ENCODE assay signal across 1 cellular context in the genomic region with DNA sequence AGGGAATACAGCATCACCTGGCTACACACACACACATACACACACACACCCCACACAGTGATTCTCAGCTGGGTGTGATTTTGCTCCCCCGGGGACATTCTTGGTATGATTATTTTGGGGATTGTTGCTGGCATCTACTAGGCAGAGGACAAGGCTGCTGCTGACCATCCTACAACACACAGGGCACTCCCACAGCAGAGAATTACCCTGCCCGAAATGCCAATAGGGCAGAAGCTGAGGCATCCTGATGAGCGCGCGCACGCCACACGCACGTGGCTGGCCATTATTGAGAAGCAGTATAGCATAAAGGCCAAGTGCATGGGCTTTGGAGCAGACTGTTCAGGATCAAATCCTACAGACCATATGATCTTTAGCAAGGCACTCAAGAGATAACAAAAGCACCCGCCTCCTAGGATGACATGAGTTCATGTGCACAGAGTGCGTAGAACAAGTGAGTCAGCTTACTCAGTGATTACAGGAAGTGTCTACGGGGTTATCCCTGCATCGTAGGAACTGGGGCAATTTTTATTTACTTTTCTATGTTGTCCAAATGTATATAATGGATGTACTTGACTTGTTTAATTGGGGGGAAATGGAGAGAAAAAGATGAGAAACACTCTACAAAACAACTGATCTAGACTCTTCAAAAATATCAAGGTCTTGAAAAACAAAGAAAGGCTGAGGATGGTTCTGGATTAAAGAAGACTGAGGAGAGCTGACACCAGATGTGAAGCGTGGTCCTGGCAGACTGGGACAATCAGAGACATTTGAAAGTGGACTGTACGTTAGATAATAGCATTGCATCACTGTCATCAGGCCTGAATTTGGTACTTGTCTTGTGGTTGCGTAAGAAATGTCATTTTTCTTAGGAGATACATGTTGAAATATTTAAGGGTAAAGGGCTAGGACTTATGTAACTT.
TF ChIP-seq lines count a peak whose summit lies in the region.

No MANE protein-coding gene starts in this region.

TF ChIP-seq in endothelial cell of umbilical vein, 7 proteins besides CTCF, POLR2A, EP300 and RAD21 (continued from another document):
- TF ChIP-seq EZH2 (IDR thresholded peaks at IDR 0.05; ENCODE audit: borderline replicate concordance, low read depth, low read length, severe bottlenecking) = no peak
- TF ChIP-seq MYC (IDR thresholded peaks at IDR 0.05; ENCODE audit: low read depth, low read length) = no peak
- TF ChIP-seq, protein P1, sequence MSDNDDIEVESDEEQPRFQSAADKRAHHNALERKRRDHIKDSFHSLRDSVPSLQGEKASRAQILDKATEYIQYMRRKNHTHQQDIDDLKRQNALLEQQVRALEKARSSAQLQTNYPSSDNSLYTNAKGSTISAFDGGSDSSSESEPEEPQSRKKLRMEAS (IDR thresholded peaks at IDR 0.05; ENCODE audit: insufficient read depth, insufficient read length) = no peak
- TF ChIP-seq FOS (IDR thresholded peaks at IDR 0.05; ENCODE audit: borderline replicate concordance, insufficient read depth, low read length) = peak; percentile 68
TF ChIP-seq in endothelial cell of umbilical vein: peak in this region for 3.
